12 cellular contexts compared by ENCODE assay signal in the genomic region with DNA sequence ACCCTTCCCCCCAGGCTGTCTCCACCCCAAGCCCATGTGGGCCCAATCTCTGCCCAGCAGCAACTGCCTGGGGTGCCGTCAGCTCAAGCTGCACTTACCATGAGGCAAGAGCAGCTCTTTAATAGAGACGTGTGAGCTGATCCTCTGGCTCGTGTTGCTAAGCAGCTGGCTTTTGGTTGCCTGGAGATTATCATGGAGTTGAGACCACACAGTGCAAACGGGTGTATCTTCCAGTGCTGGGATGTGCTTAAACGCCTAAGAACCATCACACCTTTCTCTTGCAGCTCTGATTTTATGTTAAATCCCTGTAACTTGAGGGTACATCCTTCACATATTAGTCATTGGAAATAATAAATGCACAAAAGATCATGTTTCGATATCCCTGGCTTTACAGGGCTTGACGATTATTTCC.
DNase-seq lines count a peak whose midpoint lies in the region; ATAC-seq and TF ChIP-seq lines count a peak whose summit lies in the region.
"Had no signal": no experiment of that assay in that cellular context is flagged by ENCODE, and none has a peak within 500 bp of the region (broad histone marks: within the 10 kb centered on the region; RNA-seq: fewer than 3 reads in every experiment).

No MANE protein-coding gene starts in this region.

- no peaks in the 10 kb centered on the region for H3K27me3 ChIP-seq in upper lobe of right lung
- H3K27me3 ChIP-seq: gastroesophageal sphincter had no signal

- no TSS peak for BruUV-seq in Calu3 (replicated peaks; lab: Mats Ljungman, UMichigan)

- CTCF ChIA-PET in Calu3 (lab: Charles Lee), result no interaction called here

- peaks cover 27% of the 10 kb centered on the region for H3K4me1 ChIP-seq in upper lobe of right lung

- peak; percentile 5 for ATAC-seq in upper lobe of right lung
- ATAC-seq: activated CD8-positive, alpha-beta memory T cell treated with anti-CD3 and anti-CD28 coated beads, Interleukin-2, amount 10 ng/mL, durations not matched to agents 7 days and 5 days; gastroesophageal sphincter had no signal

- H3K9me3 ChIP-seq in upper lobe of right lung, result no peaks in the 10 kb centered on the region
- H3K9me3 ChIP-seq: gastroesophageal sphincter had no signal

- intact Hi-C loops in upper lobe of right lung (cut with DNase I), result no loop called here
- intact Hi-C loops in Calu3 (cut with micrococcal nuclease; ENCODE audit: unreplicated experiment), result no loop called here

- DNase-seq in NCI-H748 (lab: John Stamatoyannopoulos, UW; ENCODE audit: unreplicated experiment) (peak; percentile 66), NCI-H748 treated with DMSO at 0.1 percent for 48 hours (lab: John Stamatoyannopoulos, UW) (no peak), NCI-H82 (lab: John Stamatoyannopoulos, UW) (peak; percentile 95), glutamatergic neuron (peak; percentile 20), upper lobe of right lung (no peak), glomerular visceral epithelial cell (ENCODE audit: extremely low spot score) (no peak), Calu3 (no peak), CD1c-positive myeloid dendritic cell (ENCODE audit: extremely low spot score) (no peak)
- DNase-seq: activated CD8-positive, alpha-beta memory T cell treated with anti-CD3 and anti-CD28 coated beads, Interleukin-2, amount 10 ng/mL, durations not matched to agents 7 days and 5 days; T-helper 2 cell had no signal

- peaks cover 4% of the 10 kb centered on the region for H3K4me1 Mint-ChIP-seq in glutamatergic neuron (ENCODE audit: low read depth, unreplicated experiment)
- H3K4me1 Mint-ChIP-seq in Calu3 (ENCODE audit: low read depth, unreplicated experiment), result no peaks in the 10 kb centered on the region

- H3K27me3 Mint-ChIP-seq in glutamatergic neuron (ENCODE audit: unreplicated experiment) (peaks cover 4% of the 10 kb centered on the region), Calu3 (ENCODE audit: unreplicated experiment) (no peaks in the 10 kb centered on the region)
- H3K27me3 Mint-ChIP-seq: activated CD8-positive, alpha-beta memory T cell treated with anti-CD3 and anti-CD28 coated beads, Interleukin-2, amount 10 ng/mL, durations not matched to agents 7 days and 5 days; stimulated activated naive CD8-positive, alpha-beta T cell treated with anti-CD3 and anti-CD28 coated beads, Interleukin-15, Interleukin-2, amounts not matched to agents 100 ng/mL and 50 ng/mL, for 24 hours had no signal

- H3K27ac Mint-ChIP-seq in glutamatergic neuron (ENCODE audit: unreplicated experiment) (no peak overlapping the region), Calu3 (ENCODE audit: unreplicated experiment) (no peak overlapping the region)
- H3K27ac Mint-ChIP-seq: activated CD8-positive, alpha-beta memory T cell treated with anti-CD3 and anti-CD28 coated beads, Interleukin-2, amount 10 ng/mL, durations not matched to agents 7 days and 5 days; stimulated activated naive CD8-positive, alpha-beta T cell treated with anti-CD3 and anti-CD28 coated beads, Interleukin-15, Interleukin-2, amounts not matched to agents 100 ng/mL and 50 ng/mL, for 24 hours had no signal

- H3K36me3 Mint-ChIP-seq in glutamatergic neuron (ENCODE audit: unreplicated experiment) (no peaks in the 10 kb centered on the region), Calu3 (ENCODE audit: insufficient read depth, unreplicated experiment) (no peaks in the 10 kb centered on the region)
- H3K36me3 Mint-ChIP-seq: activated CD8-positive, alpha-beta memory T cell treated with anti-CD3 and anti-CD28 coated beads, Interleukin-2, amount 10 ng/mL, durations not matched to agents 7 days and 5 days had no signal

- H3K4me3 Mint-ChIP-seq in glutamatergic neuron (ENCODE audit: unreplicated experiment), result no peak overlapping the region
- no peak overlapping the region for H3K4me3 Mint-ChIP-seq in Calu3 (ENCODE audit: low read depth, unreplicated experiment)
- H3K4me3 Mint-ChIP-seq: activated CD8-positive, alpha-beta memory T cell treated with anti-CD3 and anti-CD28 coated beads, Interleukin-2, amount 10 ng/mL, durations not matched to agents 7 days and 5 days; stimulated activated naive CD8-positive, alpha-beta T cell treated with anti-CD3 and anti-CD28 coated beads, Interleukin-15, Interleukin-2, amounts not matched to agents 100 ng/mL and 50 ng/mL, for 24 hours had no signal

- no peak for TF ChIP-seq CTCF in glutamatergic neuron (IDR thresholded peaks at IDR 0.05; ENCODE audit: partially characterized antibody, unreplicated experiment)
- TF ChIP-seq CTCF in upper lobe of right lung (IDR thresholded peaks at IDR 0.05), result no peak
- TF ChIP-seq CTCF in Calu3 (IDR thresholded peaks at IDR 0.05; ENCODE audit: unreplicated experiment), result no peak

- H3K4me3 ChIP-seq in upper lobe of right lung, result no peak overlapping the region
- H3K4me3 ChIP-seq: gastroesophageal sphincter had no signal

- no peaks in the 10 kb centered on the region for H3K36me3 ChIP-seq in upper lobe of right lung
- H3K36me3 ChIP-seq: gastroesophageal sphincter had no signal

- H3K9me3 Mint-ChIP-seq in glutamatergic neuron (ENCODE audit: unreplicated experiment), result peaks cover 11% of the 10 kb centered on the region
- no peaks in the 10 kb centered on the region for H3K9me3 Mint-ChIP-seq in Calu3 (ENCODE audit: low read depth, unreplicated experiment)
- H3K9me3 Mint-ChIP-seq: stimulated activated naive CD8-positive, alpha-beta T cell treated with anti-CD3 and anti-CD28 coated beads, Interleukin-15, Interleukin-2, amounts not matched to agents 100 ng/mL and 50 ng/mL, for 24 hours had no signal

- no peak overlapping the region for H3K27ac ChIP-seq in upper lobe of right lung
- H3K27ac ChIP-seq: gastroesophageal sphincter had no signal

Comparison
In these comparisons a context has a peak if more than half of its experiments do, and no peak if none do; other contexts are left out.
1. DNase-seq: peak in NCI-H748 (single experiment), NCI-H82 (single experiment) and glutamatergic neuron (single experiment); none in NCI-H748 treated with DMSO at 0.1 percent for 48 hours (single experiment), upper lobe of right lung (single experiment), glomerular visceral epithelial cell (single experiment), Calu3 (single experiment) and CD1c-positive myeloid dendritic cell (single experiment).